21 cellular contexts compared by ENCODE assay signal in the genomic region with DNA sequence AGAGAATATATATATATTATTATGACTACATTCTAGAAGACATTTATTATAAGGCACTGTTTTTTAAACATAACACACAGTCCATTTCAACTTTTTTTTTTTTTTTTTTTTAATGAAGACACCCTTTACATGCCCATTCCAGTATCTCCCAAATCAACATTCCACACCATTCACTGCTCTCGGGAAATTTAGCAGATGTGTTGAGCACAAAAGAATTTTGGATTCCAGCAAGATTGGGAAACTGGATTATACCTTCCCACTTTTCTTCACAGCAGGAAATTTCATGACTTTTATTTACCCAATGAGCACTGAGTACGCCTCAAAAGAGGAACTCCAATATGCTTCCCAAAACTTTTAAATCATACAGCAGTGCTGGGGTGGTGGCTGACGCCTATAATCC.
"Had no signal": no experiment of that assay in that cellular context is flagged by ENCODE, and none has a peak within 500 bp of the region (broad histone marks: within the 10 kb centered on the region; RNA-seq: fewer than 3 reads in every experiment).

No MANE protein-coding gene starts in this region.

- DNase-seq: cortex of kidney; dorsolateral prefrontal cortex; effector memory CD4-positive, alpha-beta T cell; kidney; left cardiac atrium; left ventricle myocardium inferior; lower lobe of right lung; midbrain; occipital lobe; psoas muscle; retina; right lobe of liver; small intestine; stimulated activated CD4-positive, alpha-beta T cell treated with anti-CD3 and anti-CD28 coated beads, Interleukin-12 subunit alpha, Interleukin-12 subunit beta, amount 100 ng/mL, for 4 hours; stimulated activated CD4-positive, alpha-beta T cell treated with anti-CD3 and anti-CD28 coated beads, Interleukin-2, amount 100 ng/mL, for 48 hours; stimulated activated naive CD4-positive, alpha-beta T cell treated with Interleukin-2 at 50 U/mL for 16 hours had no signal

- H2AFZ ChIP-seq: hepatocyte had no signal

- H3K9me3 ChIP-seq: gastroesophageal sphincter, lower lobe of right lung, psoas muscle, right lobe of liver had no signal

- FAIRE-seq: endometrium, kidney, small intestine had no signal

- H3K27me3 ChIP-seq: dorsolateral prefrontal cortex, gastroesophageal sphincter, hepatocyte, right lobe of liver had no signal

- H3K4me3 ChIP-seq: dorsolateral prefrontal cortex, gastroesophageal sphincter, hepatocyte, left ventricle myocardium inferior, lower lobe of right lung, psoas muscle, right lobe of liver had no signal

- ATAC-seq: esophagus mucosa; gastroesophageal sphincter; left cardiac atrium; lower lobe of right lung; natural killer cell treated with Interleukin-12 subunit alpha and Interleukin-12 subunit beta and Interleukin-15 and Interleukin-18, amount 100 ng/mL, for 72 hours; psoas muscle; right lobe of liver had no signal

- H3K79me2 ChIP-seq: hepatocyte had no signal

- H3K27ac ChIP-seq: dorsolateral prefrontal cortex, gastroesophageal sphincter, hepatocyte, lower lobe of right lung, psoas muscle, right lobe of liver had no signal

- H3K4me2 ChIP-seq: hepatocyte had no signal

- H3K36me3 ChIP-seq: gastroesophageal sphincter, left ventricle myocardium inferior, lower lobe of right lung, right lobe of liver had no signal

- H3K4me1 ChIP-seq: gastroesophageal sphincter, left ventricle myocardium inferior, lower lobe of right lung, psoas muscle, right lobe of liver had no signal
